17 cellular contexts compared by ENCODE assay signal in genomic region chr13:101429733-101430132, GRCh38. TPM values are rescaled to one million over a fixed set of nuclear protein-coding genes. Genes with fewer than 3 reads are reported as not detected.
DNase-seq lines count a peak whose midpoint lies in the region; ATAC-seq and TF ChIP-seq lines count a peak whose summit lies in the region.
"Had no signal": no experiment of that assay in that cellular context is flagged by ENCODE, and none has a peak within 500 bp of the region (broad histone marks: within the 10 kb centered on the region; RNA-seq: fewer than 3 reads in every experiment).

No MANE protein-coding gene starts in this region.

- no peaks in the 10 kb centered on the region for H3K27me3 Mint-ChIP-seq in MCF 10A (ENCODE audit: insufficient read depth, unreplicated experiment)

- ATAC-seq in RWPE2 (ENCODE audit: low read depth) (peak; percentile 48; the same call in 2 of the 3 replicates), foreskin keratinocyte (peak; percentile 80), left lung (no peak), esophagus mucosa (no peak), upper lobe of left lung (ENCODE audit: low FRiP score in 2 of 2) (no peak)

- TF ChIP-seq EP300 in upper lobe of left lung (IDR thresholded peaks at IDR 0.05) = no peak

- no TSS peak for BruUV-seq in MCF 10A (replicated peaks; lab: Mats Ljungman, UMichigan)

- H3K27ac ChIP-seq in breast epithelium = no peak overlapping the region
- H3K27ac ChIP-seq in RWPE2 (ENCODE audit: poor library complexity, severe bottlenecking) = no peak overlapping the region
- no peak overlapping the region for H3K27ac ChIP-seq in foreskin keratinocyte
- no peak overlapping the region for H3K27ac ChIP-seq in left lung
- H3K27ac ChIP-seq in upper lobe of left lung = no peak overlapping the region
- H3K27ac ChIP-seq: 22Rv1, BLaER1, GM23248, HL-60 had no signal

- H3K4me3 ChIP-seq in breast epithelium = no peak overlapping the region
- no peak overlapping the region for H3K4me3 ChIP-seq in RWPE2 (ENCODE audit: severe bottlenecking)
- H3K4me3 ChIP-seq in left lung = no peak overlapping the region
- no peak overlapping the region for H3K4me3 ChIP-seq in upper lobe of left lung
- H3K4me3 ChIP-seq: BLaER1, GM23248 had no signal

- TF ChIP-seq POLR2A in breast epithelium (IDR thresholded peaks at IDR 0.05) (no peak), upper lobe of left lung (IDR thresholded peaks at IDR 0.05) (no peak)

- no peak overlapping the region for H3K27ac Mint-ChIP-seq in MCF 10A (ENCODE audit: low read depth, unreplicated experiment)
- H3K27ac Mint-ChIP-seq: CD8-positive, alpha-beta memory T cell had no signal

- H3K27me3 ChIP-seq in breast epithelium (no peaks in the 10 kb centered on the region), RWPE2 (ENCODE audit: insufficient read depth, poor library complexity, severe bottlenecking) (no peaks in the 10 kb centered on the region), foreskin keratinocyte (peaks cover 2% of the 10 kb centered on the region), left lung (no peaks in the 10 kb centered on the region), upper lobe of left lung (no peaks in the 10 kb centered on the region)
- H3K27me3 ChIP-seq: BLaER1 had no signal

- no peaks in the 10 kb centered on the region for H3K4me1 ChIP-seq in breast epithelium
- no peaks in the 10 kb centered on the region for H3K4me1 ChIP-seq in RWPE2 (ENCODE audit: insufficient read depth, poor library complexity, severe bottlenecking)
- H3K4me1 ChIP-seq in foreskin keratinocyte = no peaks in the 10 kb centered on the region
- H3K4me1 ChIP-seq in left lung = no peaks in the 10 kb centered on the region
- no peaks in the 10 kb centered on the region for H3K4me1 ChIP-seq in upper lobe of left lung
- H3K4me1 ChIP-seq: Caco-2 had no signal

- POLR2A ChIA-PET in MCF 10A (lab: Yijun Ruan, JAX) = interaction anchor here (1.0 kb wide), 1 partner anchor 19 kb away, joined by 3 read pairs; no protein-coding TSS in a partner anchor

- H3K4me3 Mint-ChIP-seq in MCF 10A (ENCODE audit: unreplicated experiment) = no peak overlapping the region
- H3K4me3 Mint-ChIP-seq: CD8-positive, alpha-beta memory T cell had no signal

- no peaks in the 10 kb centered on the region for H3K9me3 Mint-ChIP-seq in MCF 10A (ENCODE audit: unreplicated experiment)

- intact Hi-C loops in MCF 10A (cut with micrococcal nuclease) (no loop called here), breast epithelium (cut with DNase I; ENCODE audit: low total_unique reads) (no loop called here), left lung (cut with DNase I) (no loop called here)

- H3K36me3 Mint-ChIP-seq in MCF 10A (ENCODE audit: insufficient read depth, unreplicated experiment) = no peaks in the 10 kb centered on the region
- H3K36me3 Mint-ChIP-seq: CD8-positive, alpha-beta memory T cell had no signal

- WGBS in upper lobe of left lung, 2 donors = 91 to 95% methylated on average over 3 of the region's 3 CpGs

- H3K36me3 ChIP-seq in breast epithelium = no peaks in the 10 kb centered on the region
- no peaks in the 10 kb centered on the region for H3K36me3 ChIP-seq in RWPE2 (ENCODE audit: low read depth)
- H3K36me3 ChIP-seq in left lung = no peaks in the 10 kb centered on the region
- H3K36me3 ChIP-seq in upper lobe of left lung = no peaks in the 10 kb centered on the region
- H3K36me3 ChIP-seq: BLaER1 had no signal

- CTCF ChIA-PET in MCF 10A (lab: Yijun Ruan, JAX) = no interaction called here

- TF ChIP-seq CTCF in MCF 10A (IDR thresholded peaks at IDR 0.05; ENCODE audit: unreplicated experiment) (no peak), breast epithelium (IDR thresholded peaks at IDR 0.05) (no peak), RWPE2 (IDR thresholded peaks at IDR 0.05; ENCODE audit: poor library complexity, severe bottlenecking) (no peak), foreskin keratinocyte (conservative IDR thresholded peaks at IDR 0.05) (no peak), left lung (IDR thresholded peaks at IDR 0.05) (no peak), upper lobe of left lung (IDR thresholded peaks at IDR 0.05) (no peak)

- H3K4me1 Mint-ChIP-seq in MCF 10A (ENCODE audit: insufficient read depth, unreplicated experiment) = no peaks in the 10 kb centered on the region
- H3K4me1 Mint-ChIP-seq: CD8-positive, alpha-beta memory T cell had no signal

- DNase-seq in MCF 10A (ENCODE audit: unreplicated experiment) = peak; percentile 17
- DNase-seq in breast epithelium (ENCODE audit: low spot score in 2 of 2) = no peak
- no peak for DNase-seq in RWPE2 (ENCODE audit: low spot score)
- DNase-seq in foreskin keratinocyte = peak; percentile 43 to 72
- no peak for DNase-seq in left lung
- no peak for DNase-seq in upper lobe of left lung
- DNase-seq: AML-193; Caco-2; CD8-positive, alpha-beta memory T cell; DMS53; GF-D8; GM23248; H7 had no signal

- H3K9me3 ChIP-seq in breast epithelium (no peaks in the 10 kb centered on the region), RWPE2 (ENCODE audit: severe bottlenecking) (no peaks in the 10 kb centered on the region), left lung (no peaks in the 10 kb centered on the region), upper lobe of left lung (no peaks in the 10 kb centered on the region)
- H3K9me3 ChIP-seq: BLaER1, Caco-2 had no signal

RNA-seq across cellular contexts. Expression of gene NALCN, which starts 13.4 kb away (rescaled TPM):
- total RNA-seq in MCF 10A (2022) (8.5 and 10.4 TPM in 2 replicates), breast epithelium (10 to 100 TPM in 1 of 3 donors, 1 to 10 TPM in 1, under 1 TPM in 1; 0.80 to 12.1 (median 1.6) TPM), foreskin keratinocyte (0.07 TPM in 1 of 2 replicates, not detected in the other), left lung (1 to 10 TPM in 1 of 2 donors, under 1 TPM in 1; 0.81 to 1.9 TPM), esophagus mucosa (not detected), upper lobe of left lung (1 to 10 TPM in 3 of 6 donors, under 1 TPM in 3; under 0.01 to 1.8 (median 1.1) TPM)
- 0.04 TPM in 1 of 2 replicates, not detected in the other for polyA plus RNA-seq in foreskin keratinocyte
- total RNA-seq: Caco-2; CD8-positive, alpha-beta memory T cell had no signal
- polyA plus RNA-seq: CD8-positive, alpha-beta memory T cell had no signal

RNA-seq across cellular contexts. Expression of gene ITGBL1, which starts 22.7 kb away (rescaled TPM):
- total RNA-seq in MCF 10A (2022) (0.17 TPM in 1 of 2 replicates, not detected in the other), breast epithelium (10 to 100 TPM in 2 of 3 donors, 1 to 10 TPM in 1; 8.2 to 62.5 (median 18.6) TPM), foreskin keratinocyte (0.20 and 0.60 TPM in 2 replicates), left lung (10 to 100 TPM in 1 of 2 donors, 1 to 10 TPM in 1; 7.0 to 50.0 TPM), esophagus mucosa (0.40 TPM), upper lobe of left lung (10 to 100 TPM in 5 of 6 donors, 1 to 10 TPM in 1; 5.2 to 51.9 (median 21.9) TPM)
- polyA plus RNA-seq in foreskin keratinocyte = 0.16 and 0.39 TPM in 2 replicates
- total RNA-seq: Caco-2; CD8-positive, alpha-beta memory T cell had no signal
- polyA plus RNA-seq: CD8-positive, alpha-beta memory T cell had no signal

Comparison
In these comparisons a context has a peak if more than half of its experiments do, and no peak if none do; other contexts are left out.
1. DNase-seq: peak in MCF 10A (single experiment) and foreskin keratinocyte (2 of 2); none in breast epithelium (0 of 2), RWPE2 (single experiment), left lung (0 of 2) and upper lobe of left lung (0 of 2).
2. ATAC-seq: peak in RWPE2 (single experiment) and foreskin keratinocyte (single experiment); none in left lung (single experiment), esophagus mucosa (single experiment) and upper lobe of left lung (0 of 2).